ENCODE assay signal across 15 cellular contexts in the genomic region with DNA sequence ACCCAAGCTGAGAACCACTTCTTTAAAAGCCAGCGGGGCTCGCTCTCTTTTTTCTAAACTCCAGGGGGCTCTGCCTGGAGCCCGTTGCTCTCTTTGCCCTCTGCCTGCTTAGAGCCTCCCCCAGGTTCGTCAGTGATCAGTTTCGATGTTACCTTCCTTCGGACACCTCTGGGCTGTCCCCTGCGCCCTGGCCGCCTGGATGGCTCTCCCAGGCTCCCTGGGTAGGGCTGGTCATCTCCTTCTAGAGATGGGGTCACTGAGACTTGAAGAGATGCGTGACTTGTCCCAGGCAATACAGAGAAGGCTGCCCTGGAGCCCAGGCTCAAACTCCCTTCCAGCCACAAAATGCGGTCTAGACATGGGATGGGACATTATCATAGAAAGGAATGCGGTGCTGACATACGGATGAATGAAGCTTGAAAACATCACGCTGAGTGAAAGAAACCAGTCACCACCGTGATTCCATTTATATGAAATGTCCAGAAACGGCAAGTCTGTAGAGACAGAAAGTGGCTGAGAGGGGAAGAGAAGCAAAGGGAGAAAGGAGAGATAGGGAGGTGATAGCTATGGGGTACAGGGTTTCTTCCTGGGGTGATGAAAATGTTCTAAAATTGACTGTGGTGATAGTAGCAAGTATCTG. TPM values are rescaled to one million over a fixed set of nuclear protein-coding genes. Genes with fewer than 3 reads are reported as not detected.
"Had no signal": no experiment of that assay in that cellular context is flagged by ENCODE, and none has a peak within 500 bp of the region (broad histone marks: within the 10 kb centered on the region; RNA-seq: fewer than 3 reads in every experiment).

No MANE protein-coding gene starts in this region.

- H3K27ac ChIP-seq: cardiac muscle cell, right lobe of liver, thyroid gland, WERI-Rb-1 had no signal

- ATAC-seq: effector memory CD8-positive, alpha-beta T cell; left lobe of liver; right lobe of liver had no signal

- H3K27me3 ChIP-seq: cardiac muscle cell, right lobe of liver, thyroid gland had no signal

- H3K36me3 ChIP-seq: cardiac muscle cell, right lobe of liver, thyroid gland, WERI-Rb-1 had no signal

- H3K4me1 ChIP-seq: right lobe of liver, thyroid gland had no signal

- H3K9me3 ChIP-seq: right lobe of liver, thyroid gland had no signal

- H3K4me3 ChIP-seq: cardiac muscle cell, right lobe of liver, thyroid gland had no signal

- DNase-seq: activated CD4-positive, alpha-beta T cell treated with anti-CD3 and anti-CD28 coated beads, Interleukin-2, amount 50 U/mL, for 4 hours; activated naive CD8-positive, alpha-beta T cell treated with anti-CD3 and anti-CD28 coated beads for 36 hours; amygdala; dermis blood vessel endothelial cell; effector memory CD8-positive, alpha-beta T cell; right lobe of liver; stimulated activated CD8-positive, alpha-beta memory T cell treated with anti-CD3 and anti-CD28 coated beads, Interleukin-4, amount 100 ng/mL, for 48 hours; stimulated activated naive CD4-positive, alpha-beta T cell treated with Interleukin-2 at 50 U/mL for 16 hours; T-helper 2 cell; thyroid gland; WERI-Rb-1 had no signal

RNA-seq across cellular contexts. Expression of gene KCNF1, which starts 14.6 kb away (rescaled TPM):
- total RNA-seq: activated CD8-positive, alpha-beta memory T cell treated with anti-CD3 and anti-CD28 coated beads for 36 hours; activated naive CD8-positive, alpha-beta T cell treated with anti-CD3 and anti-CD28 coated beads for 36 hours; left lobe of liver; right lobe of liver; subcutaneous adipose tissue; thyroid gland had no signal
